23 cellular contexts compared by ENCODE assay signal in the genomic region with DNA sequence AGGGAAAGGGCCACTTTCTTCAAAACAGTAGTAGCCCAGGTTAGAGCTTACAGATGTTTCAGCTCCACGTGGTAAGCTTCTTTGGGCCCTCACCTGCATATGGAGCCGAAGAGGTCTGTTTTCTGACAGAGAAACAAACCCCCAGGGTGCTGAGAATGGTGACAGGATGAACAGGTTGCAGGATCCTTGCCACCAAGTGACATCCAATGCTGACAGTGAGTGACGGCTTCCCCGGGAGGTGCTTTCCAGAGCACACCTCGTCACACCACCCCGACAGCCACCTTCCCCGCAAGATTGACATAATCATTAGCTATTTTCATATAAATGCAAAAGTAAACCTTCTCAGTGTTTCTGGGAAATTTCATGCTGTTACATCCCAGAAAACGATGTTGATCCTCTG.
"Had no signal": no experiment of that assay in that cellular context is flagged by ENCODE, and none has a peak within 500 bp of the region (broad histone marks: within the 10 kb centered on the region; RNA-seq: fewer than 3 reads in every experiment).

No MANE protein-coding gene starts in this region.

- H3K36me3 ChIP-seq: prostate gland, thyroid gland had no signal

- H3K9me3 ChIP-seq: prostate gland, thyroid gland had no signal

- H3K4me3 ChIP-seq: prostate gland, thyroid gland had no signal

- H3K27ac Mint-ChIP-seq: activated CD8-positive, alpha-beta T cell treated with anti-CD3 and anti-CD28 coated beads, Interleukin-2, amount 10 ng/mL, durations not matched to agents 7 days and 5 days; activated naive CD8-positive, alpha-beta T cell treated with anti-CD3 and anti-CD28 coated beads, Interleukin-2, amount 50 U/mL, for 24 hours; activated T-helper 1 cell treated with anti-CD3 and anti-CD28 coated beads, Interleukin-12 subunit alpha, Interleukin-12 subunit beta, Interleukin-2, Interleukin-4 antibody, amounts not matched to agents 30 ng/mL and 10 ng/mL and 1 ng/mL, durations not matched to agents 14 hours and 24 hours and 36 hours; natural killer cell treated with Interleukin-12 subunit alpha and Interleukin-12 subunit beta and Interleukin-15 and Interleukin-18, amount 100 ng/mL, for 72 hours; T-cell; T-helper 2 cell treated with Interferon-gamma antibody and Interleukin-4, amounts not matched to agents 5 μg/mL and 100 μg/mL, for 36 hours had no signal

- H3K27ac ChIP-seq: prostate gland, thyroid gland, VCaP had no signal

- H3K4me3 Mint-ChIP-seq: activated CD8-positive, alpha-beta T cell treated with anti-CD3 and anti-CD28 coated beads, Interleukin-2, amount 10 ng/mL, durations not matched to agents 7 days and 5 days; activated naive CD8-positive, alpha-beta T cell treated with anti-CD3 and anti-CD28 coated beads, Interleukin-2, amount 50 U/mL, for 24 hours; activated T-helper 1 cell treated with anti-CD3 and anti-CD28 coated beads, Interleukin-12 subunit alpha, Interleukin-12 subunit beta, Interleukin-2, Interleukin-4 antibody, amounts not matched to agents 30 ng/mL and 10 ng/mL and 1 ng/mL, durations not matched to agents 14 hours and 24 hours and 36 hours; central memory CD8-positive, alpha-beta T cell; natural killer cell treated with Interleukin-12 subunit alpha and Interleukin-12 subunit beta and Interleukin-15 and Interleukin-18, amount 100 ng/mL, for 72 hours; T-cell; T-helper 2 cell treated with Interferon-gamma antibody and Interleukin-4, amounts not matched to agents 5 μg/mL and 100 μg/mL, for 36 hours had no signal

- H3K36me3 Mint-ChIP-seq: natural killer cell treated with Interleukin-12 subunit alpha and Interleukin-12 subunit beta and Interleukin-15 and Interleukin-18, amount 100 ng/mL, for 72 hours; T-cell had no signal

- H3K27me3 ChIP-seq: thyroid gland had no signal

- H3K4me1 Mint-ChIP-seq: central memory CD8-positive, alpha-beta T cell had no signal

- DNase-seq: activated CD4-positive, alpha-beta T cell treated with anti-CD3 and anti-CD28 coated beads, Interleukin-2, amount 50 U/mL, for 1 hour; activated CD4-positive, CD25-positive, alpha-beta regulatory T cell treated with anti-CD3 and anti-CD28 coated beads, Interleukin-2, amount 50 U/mL, for 72 hours; activated CD8-positive, alpha-beta T cell treated with anti-CD3 and anti-CD28 coated beads, Interleukin-2, amount 10 ng/mL, durations not matched to agents 7 days and 5 days; activated gamma-delta T cell; activated naive CD4-positive, alpha-beta T cell treated with anti-CD3 and anti-CD28 coated beads, Interleukin-2, amount 50 U/mL, for 16 hours; activated naive CD8-positive, alpha-beta T cell treated with anti-CD3 and anti-CD28 coated beads, Interleukin-2, amount 50 U/mL, for 24 hours; effector memory CD4-positive, alpha-beta T cell; foreskin melanocyte; head of caudate nucleus; hypothalamus; left ventricle myocardium superior; mammary epithelial cell; stimulated activated CD4-positive, alpha-beta T cell treated with anti-CD3 and anti-CD28 coated beads, Interleukin-12 subunit alpha, Interleukin-12 subunit beta, amount 100 ng/mL, for 4 hours; stimulated activated CD4-positive, alpha-beta T cell treated with anti-CD3 and anti-CD28 coated beads, Interleukin-4, amount 100 ng/mL, for 4 hours; stimulated activated naive CD8-positive, alpha-beta T cell treated with anti-CD3 and anti-CD28 coated beads, Interleukin-15, Interleukin-2, amounts not matched to agents 100 U/mL and 50 U/mL, for 24 hours; T-cell; thyroid gland had no signal

- H3K9me3 Mint-ChIP-seq: activated naive CD8-positive, alpha-beta T cell treated with anti-CD3 and anti-CD28 coated beads, Interleukin-2, amount 50 U/mL, for 24 hours; activated T-helper 1 cell treated with anti-CD3 and anti-CD28 coated beads, Interleukin-12 subunit alpha, Interleukin-12 subunit beta, Interleukin-2, Interleukin-4 antibody, amounts not matched to agents 30 ng/mL and 10 ng/mL and 1 ng/mL, durations not matched to agents 14 hours and 24 hours and 36 hours; central memory CD8-positive, alpha-beta T cell; natural killer cell treated with Interleukin-12 subunit alpha and Interleukin-12 subunit beta and Interleukin-15 and Interleukin-18, amount 100 ng/mL, for 72 hours; T-cell; T-helper 2 cell treated with Interferon-gamma antibody and Interleukin-4, amounts not matched to agents 5 μg/mL and 100 μg/mL, for 36 hours had no signal

- ATAC-seq: activated CD8-positive, alpha-beta T cell treated with anti-CD3 and anti-CD28 coated beads, Interleukin-2, amount 10 ng/mL, durations not matched to agents 7 days and 5 days; activated naive CD8-positive, alpha-beta T cell treated with anti-CD3 and anti-CD28 coated beads, Interleukin-2, amount 50 U/mL, for 24 hours; natural killer cell treated with Interleukin-12 subunit alpha and Interleukin-12 subunit beta and Interleukin-15 and Interleukin-18, amount 100 ng/mL, for 72 hours; stimulated activated naive CD8-positive, alpha-beta T cell treated with anti-CD3 and anti-CD28 coated beads, Interleukin-15, Interleukin-2, amounts not matched to agents 100 U/mL and 50 U/mL, for 24 hours; T-cell had no signal
